ENCODE assay signal across 22 cellular contexts in genomic region chr7:1400351-1400750, GRCh38. TPM values are rescaled to one million over a fixed set of nuclear protein-coding genes. Genes with fewer than 3 reads are reported as not detected.
DNase-seq lines count a peak whose midpoint lies in the region; ATAC-seq and TF ChIP-seq lines count a peak whose summit lies in the region.
"Had no signal": no experiment of that assay in that cellular context is flagged by ENCODE, and none has a peak within 500 bp of the region (broad histone marks: within the 10 kb centered on the region; RNA-seq: fewer than 3 reads in every experiment).

No MANE protein-coding gene starts in this region.

- no peaks in the 10 kb centered on the region for H3K27me3 ChIP-seq in HCT116 (ENCODE audit: insufficient read depth, low read length)
- H3K27me3 ChIP-seq in osteoblast (ENCODE audit: insufficient read depth, low read length), result peaks cover 49% of the 10 kb centered on the region
- peaks cover 69% of the 10 kb centered on the region for H3K27me3 ChIP-seq in PC-9 (ENCODE audit: insufficient read depth, low read depth)

- ATAC-seq in HCT116, result no peak
- no peak for ATAC-seq in natural killer cell

- POLR2A ChIA-PET in HCT116 (lab: Charles Lee), result no interaction called here
- POLR2A ChIA-PET in PC-9 (lab: Charles Lee; ENCODE audit: unreplicated experiment), result no interaction called here

- H3K27me3 Mint-ChIP-seq in natural killer cell (ENCODE audit: low read depth in 2 of 2), result peaks cover 31 to 41% of the 10 kb centered on the region in 2 donors

- no peaks in the 10 kb centered on the region for H3K9me2 ChIP-seq in HCT116 (ENCODE audit: insufficient read depth)
- H3K9me2 ChIP-seq in PC-9 (ENCODE audit: insufficient read depth), result no peaks in the 10 kb centered on the region

- H3K27ac ChIP-seq in HCT116 (ENCODE audit: low read depth, low read length) (no peak overlapping the region), caudate nucleus (ENCODE audit: low read depth, low read length) (no peak overlapping the region), osteoblast (ENCODE audit: low read depth, low read length) (no peak overlapping the region), PC-9 (no peak overlapping the region), substantia nigra (ENCODE audit: low read depth, low read length, poor library complexity, severe bottlenecking) (no peak overlapping the region)
- H3K27ac ChIP-seq: BLaER1, SJSA1 had no signal

- H4K20me1 ChIP-seq in HCT116 (ENCODE audit: insufficient read depth), result no peaks in the 10 kb centered on the region
- no peaks in the 10 kb centered on the region for H4K20me1 ChIP-seq in osteoblast (ENCODE audit: insufficient read depth, low read length)
- no peaks in the 10 kb centered on the region for H4K20me1 ChIP-seq in PC-9 (ENCODE audit: insufficient read depth)
- H4K20me1 ChIP-seq: BLaER1 had no signal

- H3K36me3 Mint-ChIP-seq in natural killer cell, result no peaks in the 10 kb centered on the region
- H3K36me3 Mint-ChIP-seq: CD4-positive, CD25-positive, alpha-beta regulatory T cell had no signal

- H3K79me2 ChIP-seq in HCT116 (ENCODE audit: insufficient read depth, low read length) (no peaks in the 10 kb centered on the region), osteoblast (ENCODE audit: insufficient read depth, low read length) (no peaks in the 10 kb centered on the region), PC-9 (ENCODE audit: low read depth) (no peaks in the 10 kb centered on the region)

- H3K9me3 ChIP-seq in HCT116 (ENCODE audit: control insufficient read depth in 1 of 2, insufficient read depth in 1 of 2, low read depth in 1 of 2, low read length in 2 of 2), result peaks cover 0 to 4% of the 10 kb centered on the region in 2 experiments; a peak in 1 of 4 replicates
- H3K9me3 ChIP-seq in osteoblast (ENCODE audit: low read depth, low read length), result peaks cover 4% of the 10 kb centered on the region
- peaks cover 9% of the 10 kb centered on the region; the same call in 1 of the 2 replicates for H3K9me3 ChIP-seq in PC-9 (ENCODE audit: insufficient read depth, low read depth)

- H3K4me2 ChIP-seq in HCT116 (ENCODE audit: low read length), result peak overlapping the region; percentile 49
- no peak overlapping the region for H3K4me2 ChIP-seq in osteoblast (ENCODE audit: insufficient read depth, low read length)
- H3K4me2 ChIP-seq in PC-9, result no peak overlapping the region
- H3K4me2 ChIP-seq: BLaER1 had no signal

- no peak overlapping the region for H3K27ac Mint-ChIP-seq in natural killer cell
- H3K27ac Mint-ChIP-seq: CD4-positive, CD25-positive, alpha-beta regulatory T cell had no signal

- BruUV-seq in HCT116 (replicated peaks; lab: Mats Ljungman, UMichigan), result no TSS peak
- BruUV-seq in PC-9 (replicated peaks; lab: Mats Ljungman, UMichigan), result no TSS peak

- no peak for TF ChIP-seq CTCF in HCT116 (IDR thresholded peaks at IDR 0.05 in 2 of 3, conservative IDR thresholded peaks at IDR 0.05 in 1 of 3; ENCODE audit: borderline replicate concordance in 1 of 3, insufficient read depth in 1 of 3, low read depth in 2 of 3, low read length in 2 of 3)
- no peak for TF ChIP-seq CTCF in osteoblast (IDR thresholded peaks at IDR 0.05; ENCODE audit: extremely low read depth, low read depth, low read length)
- TF ChIP-seq CTCF in natural killer cell (IDR thresholded peaks at IDR 0.05), result no peak
- TF ChIP-seq CTCF in PC-9 (conservative IDR thresholded peaks at IDR 0.05), result no peak

- H3K4me3 ChIP-seq in HCT116 (replicated peaks in 1 of 2; ENCODE audit: low read depth in 1 of 2, low read length in 2 of 2) (no peak overlapping the region), osteoblast (ENCODE audit: insufficient read depth, low read length) (no peak overlapping the region), PC-9 (no peak overlapping the region)
- H3K4me3 ChIP-seq: BLaER1, SJSA1 had no signal

- DNase-seq in ELF-1 (ENCODE audit: low read depth, low spot score), result peak; percentile 32
- no peak for DNase-seq in HCT116 (ENCODE audit: low read depth, low spot score)
- peak in 38 of 61 donors; percentile 7 to 87 (median 42) for DNase-seq in caudate nucleus (lab: John Stamatoyannopoulos, UW)
- peak; percentile 22 for DNase-seq in osteoblast (ENCODE audit: insufficient read length, low spot score, missing footprints)
- no peak for DNase-seq in Ammon's horn (ENCODE audit: low spot score)
- no peak for DNase-seq in natural killer cell
- no peak for DNase-seq in PC-9
- DNase-seq in substantia nigra (lab: John Stamatoyannopoulos, UW), result no peak
- DNase-seq: ACHN; CD4-positive, CD25-positive, alpha-beta regulatory T cell; DMS53; GOT3; HCEC 1CT; KBM-7; MV-4-11; NCI-H2029; NCI-H446; NCI-H524 treated with DMSO at 0.1 percent for 48 hours; Right ventricle myocardium superior; RPMI8226 had no signal

- CTCF ChIA-PET in HCT116 (lab: Charles Lee) (no interaction called here), PC-9 (lab: Charles Lee) (interaction anchor here (0.6 kb wide), 1 partner anchor 425 kb away, joined by 3 read pairs; the partner anchor contains the start of gene COX19)

- H3K4me3 Mint-ChIP-seq in natural killer cell, result no peak overlapping the region
- H3K4me3 Mint-ChIP-seq: CD4-positive, CD25-positive, alpha-beta regulatory T cell had no signal

- peaks cover 10% of the 10 kb centered on the region for H3F3A ChIP-seq in PC-9 (ENCODE audit: insufficient read depth, low read depth)

- peaks cover 8% of the 10 kb centered on the region in 2 donors for H3K4me1 Mint-ChIP-seq in natural killer cell

- no peak for TF ChIP-seq RAD21 in HCT116 (IDR thresholded peaks at IDR 0.05; ENCODE audit: low read depth)

- H3K4me1 ChIP-seq in HCT116 (ENCODE audit: control insufficient read depth in 1 of 2, insufficient read depth in 2 of 2, low read length in 2 of 2), result peaks cover 5 to 26% of the 10 kb centered on the region in 2 experiments
- peaks cover 5% of the 10 kb centered on the region for H3K4me1 ChIP-seq in osteoblast (ENCODE audit: insufficient read depth, low read length)
- no peaks in the 10 kb centered on the region for H3K4me1 ChIP-seq in PC-9 (replicated peaks; ENCODE audit: insufficient read depth)

- RAD21 ChIA-PET in HCT116 (lab: Charles Lee; ENCODE audit: low non-redundant PET in 1 of 2, low total read pairs in 2 of 2, uncharacterized antibody in 2 of 2, unreplicated experiment in 2 of 2), result no interaction called here

- no peak for TF ChIP-seq POLR2A in HCT116 (IDR thresholded peaks at IDR 0.05; ENCODE audit: borderline replicate concordance, extremely low read depth, insufficient read depth, insufficient read length)

- peak overlapping the region; percentile 56 for H2AFZ ChIP-seq in HCT116 (ENCODE audit: low read depth, low read length, poor library complexity, severe bottlenecking)
- H2AFZ ChIP-seq in osteoblast (ENCODE audit: low read length), result no peak overlapping the region
- no peak overlapping the region for H2AFZ ChIP-seq in PC-9

- intact Hi-C loops in HCT116 (cut with micrococcal nuclease) (loop anchor here (5.0 kb wide), 1 partner anchor 33 kb away; no protein-coding TSS in a partner anchor), natural killer cell (cut with micrococcal nuclease) (no loop called here), PC-9 (cut with micrococcal nuclease; ENCODE audit: unreplicated experiment) (no loop called here)

- H3K36me3 ChIP-seq in HCT116 (ENCODE audit: control insufficient read depth in 1 of 2, insufficient read depth in 2 of 2, low read length in 2 of 2), result no peaks in the 10 kb centered on the region
- no peaks in the 10 kb centered on the region for H3K36me3 ChIP-seq in osteoblast (ENCODE audit: insufficient read depth, low read length)
- H3K36me3 ChIP-seq in PC-9 (ENCODE audit: low read depth), result no peaks in the 10 kb centered on the region
- H3K36me3 ChIP-seq: BLaER1, SJSA1 had no signal

- H3K9ac ChIP-seq in HCT116 (ENCODE audit: low read length), result no peak overlapping the region
- H3K9ac ChIP-seq: BLaER1 had no signal

- no peaks in the 10 kb centered on the region for H3K9me3 Mint-ChIP-seq in natural killer cell

TF ChIP-seq in HCT116, 20 proteins besides CTCF, POLR2A, EP300 and RAD21:
- TF ChIP-seq FOSL1 (IDR thresholded peaks at IDR 0.05; ENCODE audit: low read depth), result no peak
- TF ChIP-seq CEBPB (IDR thresholded peaks at IDR 0.05; ENCODE audit: low read depth), result no peak
- TF ChIP-seq ZNF274 (IDR thresholded peaks at IDR 0.05; ENCODE audit: low read depth, low read length), result no peak
- no peak for TF ChIP-seq TCF7L2 (IDR thresholded peaks at IDR 0.05; ENCODE audit: borderline replicate concordance, extremely low read depth, insufficient read depth, insufficient read length)
- no peak for TF ChIP-seq YY1 (IDR thresholded peaks at IDR 0.05; ENCODE audit: extremely low read depth, insufficient replicate concordance, low read depth, low read length)
- no peak for TF ChIP-seq JUND (IDR thresholded peaks at IDR 0.05)
- no peak for TF ChIP-seq ELF1 (IDR thresholded peaks at IDR 0.05; ENCODE audit: borderline replicate concordance, low read depth)
- TF ChIP-seq SIN3A (IDR thresholded peaks at IDR 0.05; ENCODE audit: low read depth), result no peak
- no peak for TF ChIP-seq MAX (IDR thresholded peaks at IDR 0.05)
- no peak for TF ChIP-seq EGR1 (IDR thresholded peaks at IDR 0.05; ENCODE audit: low read depth)
- no peak for TF ChIP-seq SRF (IDR thresholded peaks at IDR 0.05; ENCODE audit: low read depth)
- no peak for TF ChIP-seq POLR2AphosphoS5 (IDR thresholded peaks at IDR 0.05; ENCODE audit: low read depth, low read length)
- no peak for TF ChIP-seq EZH2 (IDR thresholded peaks at IDR 0.05)
- TF ChIP-seq EZH2phosphoT487 (IDR thresholded peaks at IDR 0.05; ENCODE audit: borderline replicate concordance), result no peak
- no peak for TF ChIP-seq CBX3 (IDR thresholded peaks at IDR 0.05; ENCODE audit: low read depth)

RNA-seq across cellular contexts. Expression of gene MICALL2, which starts 58.9 kb away (rescaled TPM):
- total RNA-seq in HCT116 (2021; ENCODE audit: unreplicated experiment) (60.7 TPM), osteoblast (30.4 and 36.5 TPM in 2 replicates), natural killer cell (1 to 10 TPM; 2.5 to 4.4 (median 2.8) TPM), PC-9 (2021) (104 and 115 TPM in 2 replicates)
- 37.9 and 38.6 TPM in 2 replicates for polyA plus RNA-seq in HCT116 (2012)

Comparison
In these comparisons a context has a peak if more than half of its experiments do, and no peak if none do; other contexts are left out.
1. DNase-seq: peak in ELF-1 (single experiment), caudate nucleus (38 of 61) and osteoblast (single experiment); none in HCT116 (single experiment), Ammon's horn (single experiment), natural killer cell (single experiment), PC-9 (0 of 2) and substantia nigra (0 of 49).